ENCODE assay signal across 8 cellular contexts in the genomic region with DNA sequence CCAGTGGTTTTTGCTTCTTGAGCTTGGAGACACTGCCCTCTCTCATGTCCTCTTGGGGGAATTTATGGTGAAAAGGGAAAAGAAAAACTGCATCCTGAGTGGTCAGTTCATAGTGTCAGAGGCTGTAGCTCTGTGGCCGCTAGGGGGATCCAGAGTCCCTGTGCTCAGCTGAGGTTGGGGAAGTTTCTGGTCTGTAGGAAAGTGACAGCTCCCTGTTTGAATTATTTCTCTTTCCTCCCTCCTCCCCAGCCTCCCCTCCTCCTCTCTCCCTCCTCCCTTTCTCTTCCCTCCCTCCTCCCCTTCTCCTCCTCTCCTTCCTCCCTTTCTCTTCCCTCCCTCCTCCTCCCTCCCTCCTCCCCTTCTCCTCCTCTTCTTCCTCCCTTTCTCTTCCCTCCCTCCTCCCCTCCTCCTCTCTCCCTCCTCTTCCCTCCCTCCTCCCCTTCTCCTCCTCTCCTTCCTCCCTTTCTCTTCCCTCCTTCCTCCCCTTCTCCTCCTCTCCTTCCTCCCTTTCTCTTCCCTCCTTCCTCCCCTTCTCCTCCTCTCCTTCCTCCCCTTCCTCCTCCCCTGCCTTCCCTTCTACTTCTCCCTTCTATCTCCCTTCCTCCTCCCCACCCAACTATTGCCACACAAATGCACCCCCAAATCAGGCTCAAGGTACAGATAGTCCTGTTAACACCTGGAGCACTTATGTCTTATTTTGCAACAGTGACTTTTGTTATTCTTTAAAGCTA.
DNase-seq lines count a peak whose midpoint lies in the region; ATAC-seq, FAIRE-seq and TF ChIP-seq lines count a peak whose summit lies in the region.
"Had no signal": no experiment of that assay in that cellular context is flagged by ENCODE, and none has a peak within 500 bp of the region (broad histone marks: within the 10 kb centered on the region; RNA-seq: fewer than 3 reads in every experiment).

No MANE protein-coding gene starts in this region.

- no peak overlapping the region for H2AFZ ChIP-seq in HepG2 (ENCODE audit: low read length)

- H3K4me2 ChIP-seq in HepG2 (ENCODE audit: low read depth, low read length), result no peak overlapping the region

- CTCF ChIA-PET in HepG2 (lab: Yijun Ruan, JAX; ENCODE audit: low intra/inter-chr PET ratio, low total read pairs), result interaction anchor here (1.9 kb wide), 1 partner anchor 414 kb away, joined by 10 read pairs; no protein-coding TSS in a partner anchor

- peaks cover 7% of the 10 kb centered on the region; the same call in 1 of the 2 replicates for H3K4me1 ChIP-seq in HepG2 (ENCODE audit: insufficient read depth, low read length)

- intact Hi-C loops in HepG2 (cut with micrococcal nuclease; ENCODE audit: unreplicated experiment), result loop anchor here (1.0 kb wide), 2 partner anchors 37 to 414 kb away; no protein-coding TSS in a partner anchor

- TF ChIP-seq CTCF in GM12864 (IDR thresholded peaks at IDR 0.05; ENCODE audit: low read depth, low read length, missing control alignments), result peak; percentile 98
- peak; percentile 99 for TF ChIP-seq CTCF in choroid plexus epithelial cell (conservative IDR thresholded peaks at IDR 0.05; ENCODE audit: low read depth, low read length)
- TF ChIP-seq CTCF in HepG2 (CRISPR knock-in tag; IDR thresholded peaks at IDR 0.05), result peak; percentile 76

- H3K79me2 ChIP-seq in HepG2 (ENCODE audit: insufficient read depth, low read length), result no peaks in the 10 kb centered on the region

- no peaks in the 10 kb centered on the region for H3K27me3 ChIP-seq in HepG2 (ENCODE audit: control insufficient read depth in 1 of 2, insufficient read depth in 2 of 2, low read length in 2 of 2)

- TF ChIP-seq POLR2A in HepG2 (IDR thresholded peaks at IDR 0.05; ENCODE audit: insufficient read depth in 1 of 2, low read depth in 2 of 2, low read length in 2 of 2), result no peak

- H3K4me3 ChIP-seq in GM12864 (ENCODE audit: low read depth, low read length) (no peak overlapping the region), choroid plexus epithelial cell (ENCODE audit: low read depth, low read length) (no peak overlapping the region), HepG2 (replicated peaks in 1 of 3; ENCODE audit: insufficient read depth in 1 of 3, low read depth in 2 of 3, low read length in 3 of 3) (no peak overlapping the region)

- H4K20me1 ChIP-seq in HepG2 (ENCODE audit: insufficient read depth, low read length), result no peaks in the 10 kb centered on the region

- H3K27ac ChIP-seq in HepG2 (ENCODE audit: extremely low read length, insufficient read depth, low read length), result no peak overlapping the region

- H3K9ac ChIP-seq in HepG2 (ENCODE audit: insufficient read depth, low read depth, low read length), result no peak overlapping the region

- no peaks in the 10 kb centered on the region for H3K36me3 ChIP-seq in HepG2 (replicated peaks in 1 of 2; ENCODE audit: control insufficient read depth in 1 of 2, insufficient read depth in 2 of 2, low read length in 2 of 2)

- ATAC-seq in HG02623 (IDR thresholded peaks at IDR 0.05; ENCODE audit: unreplicated experiment) (peak; percentile 72), HepG2 (peak; percentile 96)

- FAIRE-seq in HepG2 (lab: Jason Lieb, UNC), result peak; percentile 60
- FAIRE-seq: endometrium had no signal

- TF ChIP-seq EP300 in HepG2 (IDR thresholded peaks at IDR 0.05; ENCODE audit: low read depth in 2 of 2, low read length in 2 of 2) (no peak), HepG2 (CRISPR knock-in tag; IDR thresholded peaks at IDR 0.05; ENCODE audit: borderline replicate concordance) (no peak)

- no peak for TF ChIP-seq RAD21 in HepG2 (CRISPR knock-in tag; IDR thresholded peaks at IDR 0.05)

- DNase-seq in GM12864 (ENCODE audit: low read depth) (peak; percentile 13), NCI-H146 (lab: John Stamatoyannopoulos, UW) (peak; percentile 10), T follicular helper cell (ENCODE audit: low read depth) (peak; percentile 3), choroid plexus epithelial cell (ENCODE audit: low read depth) (peak; percentile 85), HepG2 (ENCODE audit: low spot score) (peak; percentile 41)
- peak; percentile 16 for DNase-seq in stimulated activated CD8-positive, alpha-beta memory T cell treated with anti-CD3 and anti-CD28 coated beads, Interleukin-4, amount 100 ng/mL, for 24 hours (ENCODE audit: low read depth)

- 0% methylated on average over 1 of the region's 1 CpG for WGBS in HepG2 (ENCODE audit: low lambda C conversion rate)

- H3K9me3 ChIP-seq in HepG2 (ENCODE audit: low read length), result no peaks in the 10 kb centered on the region

- in situ Hi-C loops in HepG2 (cut with HindIII; ENCODE audit: extremely low pct_ligation_motif_present, low pct_unique_long_range_greater_than_20kb), result loop anchor here (5.0 to 25.0 kb wide), 2 partner anchors 420 to 650 kb away; no protein-coding TSS in a partner anchor

- BruUV-seq in HepG2 (replicated peaks; lab: Mats Ljungman, UMichigan), result no TSS peak

- POLR2A ChIA-PET in HepG2 (lab: Yijun Ruan, JAX), result no interaction called here

TF ChIP-seq in HepG2, 621 proteins besides CTCF, POLR2A, EP300 and RAD21:
- TF ChIP-seq ZNF234 (CRISPR knock-in tag; conservative IDR thresholded peaks at IDR 0.05) (no peak), ZIK1 (CRISPR knock-in tag; IDR thresholded peaks at IDR 0.05; ENCODE audit: borderline replicate concordance, low read depth) (no peak), SMC3 (IDR thresholded peaks at IDR 0.05; ENCODE audit: low read length) (peak; percentile 71; the same call in 1 of the 2 replicates), CBX1 (IDR thresholded peaks at IDR 0.05; ENCODE audit: low read depth) (no peak), HNRNPK (IDR thresholded peaks at IDR 0.05; ENCODE audit: low read depth, low read length, poor library complexity, severe bottlenecking) (peak; percentile 88), PCBP2 (optimal IDR thresholded peaks at IDR 0.05; ENCODE audit: low read depth, low read length, poor library complexity, severe bottlenecking) (peak; percentile 85), STAG1 (CRISPR knock-in tag; IDR thresholded peaks at IDR 0.05) (peak; percentile 62), ZNF263 (CRISPR knock-in tag; IDR thresholded peaks at IDR 0.05) (peak; percentile 63), PCBP1 (IDR thresholded peaks at IDR 0.05; ENCODE audit: borderline replicate concordance, low read depth, low read length) (0 out of 2 replicates have a peak, but pooled peaks have one; percentile 57)

Comparison
In these comparisons a context has a peak if more than half of its experiments do, and no peak if none do; other contexts are left out.
1. DNase-seq: peak in every context shown above with its lines; median percentile 85 in choroid plexus epithelial cell; 41 in HepG2; 16 in stimulated activated CD8-positive, alpha-beta memory T cell treated with anti-CD3 and anti-CD28 coated beads, Interleukin-4, amount 100 ng/mL, for 24 hours; 13 in GM12864; 10 in NCI-H146; 3 in T follicular helper cell.